Comparison of ENCODE assay signal across 13 cellular contexts in the genomic region with DNA sequence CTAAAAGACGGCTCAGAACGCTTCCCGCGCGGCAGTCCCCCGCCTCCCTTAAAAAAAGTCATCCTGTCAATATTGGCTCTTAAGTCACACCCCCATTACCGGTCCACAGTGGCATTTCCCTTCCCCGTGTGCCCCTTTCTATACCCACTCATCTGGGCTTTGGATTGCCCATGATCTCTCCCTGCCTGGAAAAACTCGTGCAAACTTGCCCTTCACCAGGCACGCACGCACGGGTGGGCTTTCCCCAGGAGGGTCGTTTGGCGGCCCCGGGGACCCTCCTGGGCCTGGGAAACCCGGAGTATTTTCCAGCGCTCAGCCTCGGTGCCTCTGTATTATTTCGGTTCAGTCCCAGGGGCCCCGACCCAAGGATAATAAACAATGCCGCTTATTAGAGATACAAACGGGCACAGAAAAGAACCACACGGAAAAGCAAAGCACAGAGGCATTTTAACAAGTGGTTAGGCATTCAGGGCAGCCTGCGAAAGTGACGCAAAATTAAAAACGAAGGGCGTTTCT. TPM values are rescaled to one million over a fixed set of nuclear protein-coding genes. Genes with fewer than 3 reads are reported as not detected.
A peak's percentile ranks its signal among the peaks of the same experiment; 100 is the strongest.
DNase-seq lines count a peak whose midpoint lies in the region; ATAC-seq and TF ChIP-seq lines count a peak whose summit lies in the region.
"Had no signal": no experiment of that assay in that cellular context is flagged by ENCODE, and none has a peak within 500 bp of the region (broad histone marks: within the 10 kb centered on the region; RNA-seq: fewer than 3 reads in every experiment).

No MANE protein-coding gene starts in this region.

- in situ Hi-C loops in IMR-90 (cut with MboI; ENCODE audit: low sequenced_read_pairs) = loop anchor here (10.0 kb wide), 2 partner anchors 925 to 1315 kb away; no protein-coding TSS in a partner anchor

- H3K4me3 ChIP-seq in IMR-90 (ENCODE audit: insufficient read depth, low read depth, low read length) (no peak overlapping the region), stomach (peak overlapping the region; percentile 37 to 65 (median 48))
- no peak overlapping the region for H3K4me3 ChIP-seq in effector memory CD4-positive, alpha-beta T cell (ENCODE audit: insufficient read depth, low read depth, low read length, poor library complexity, severe bottlenecking)

- no peak for ATAC-seq in IMR-90 (ENCODE audit: low read depth)
- no peak for ATAC-seq in HG02571 (IDR thresholded peaks at IDR 0.05; ENCODE audit: unreplicated experiment)

- H3K9me3 Mint-ChIP-seq in activated T-helper 1 cell treated with anti-CD3 and anti-CD28 coated beads, Interleukin-12 subunit alpha, Interleukin-12 subunit beta, Interleukin-2, Interleukin-4 antibody, amounts not matched to agents 30 ng/mL and 10 ng/mL and 1 ng/mL, durations not matched to agents 14 hours and 24 hours and 36 hours = no peaks in the 10 kb centered on the region
- H3K9me3 Mint-ChIP-seq: nephron had no signal

- H4K20me1 ChIP-seq in IMR-90 (ENCODE audit: insufficient read depth, low read length) = peaks cover 11% of the 10 kb centered on the region; the same call in 1 of the 2 replicates

- intact Hi-C loops in IMR-90 (cut with micrococcal nuclease) (loop anchor here (5.0 to 10.0 kb wide), 5 partner anchors 72 to 1315 kb away; no protein-coding TSS in a partner anchor), stomach (cut with DNase I; ENCODE audit: low total_unique reads) (loop anchor here (5.0 kb wide), 1 partner anchor 918 kb away; no protein-coding TSS in a partner anchor)
- intact Hi-C loops in activated T-helper 1 cell treated with anti-CD3 and anti-CD28 coated beads, Interleukin-12 subunit alpha, Interleukin-12 subunit beta, Interleukin-2, Interleukin-4 antibody, amounts not matched to agents 30 ng/mL and 10 ng/mL and 1 ng/mL, durations not matched to agents 14 hours and 24 hours and 36 hours (cut with micrococcal nuclease) = loop anchor here (2.0 to 5.0 kb wide), 3 partner anchors 27 to 998 kb away; no protein-coding TSS in a partner anchor

- TF ChIP-seq CTCF in IMR-90 (conservative IDR thresholded peaks at IDR 0.05; ENCODE audit: low read depth, low read length) (no peak), stomach (IDR thresholded peaks at IDR 0.05) (no peak)

- TF ChIP-seq EP300 in stomach (IDR thresholded peaks at IDR 0.05) = no peak

- no peak overlapping the region for H3K4me2 ChIP-seq in IMR-90 (ENCODE audit: low read depth, low read length)

- H3K79me1 ChIP-seq in IMR-90 (ENCODE audit: low read depth in 1 of 2, low read length in 2 of 2) = no peaks in the 10 kb centered on the region

- H3K4me1 Mint-ChIP-seq in activated T-helper 1 cell treated with anti-CD3 and anti-CD28 coated beads, Interleukin-12 subunit alpha, Interleukin-12 subunit beta, Interleukin-2, Interleukin-4 antibody, amounts not matched to agents 30 ng/mL and 10 ng/mL and 1 ng/mL, durations not matched to agents 14 hours and 24 hours and 36 hours (ENCODE audit: low read depth) = peaks cover 7% of the 10 kb centered on the region

- no peak overlapping the region for H2BK120ac ChIP-seq in IMR-90 (ENCODE audit: low read depth, low read length)

- no peaks in the 10 kb centered on the region; the same call in 1 of the 2 replicates for H3K9me1 ChIP-seq in IMR-90 (ENCODE audit: insufficient read depth, low read length)

- POLR2A ChIA-PET in IMR-90 (lab: Charles Lee; ENCODE audit: unreplicated experiment) = no interaction called here

- WGBS in IMR-90 (ENCODE audit: extremely low coverage in 2 of 2, insufficient read length in 1 of 2), 2 experiments = 21% methylated on average over 8 of the region's 27 CpGs; no CpG with 5 or more reads in 1 of the 2 experiments
- WGBS in stomach, 5 donors = 23 to 34% (median 27%) methylated on average over 27 of the region's 27 CpGs

- TF ChIP-seq POLR2A in IMR-90 (IDR thresholded peaks at IDR 0.05; ENCODE audit: low read depth, low read length) (no peak), stomach (IDR thresholded peaks at IDR 0.05) (no peak)

- H3K4me3 Mint-ChIP-seq in activated T-helper 1 cell treated with anti-CD3 and anti-CD28 coated beads, Interleukin-12 subunit alpha, Interleukin-12 subunit beta, Interleukin-2, Interleukin-4 antibody, amounts not matched to agents 30 ng/mL and 10 ng/mL and 1 ng/mL, durations not matched to agents 14 hours and 24 hours and 36 hours = no peak overlapping the region
- H3K4me3 Mint-ChIP-seq: nephron had no signal

- H3K9me3 ChIP-seq in IMR-90 (ENCODE audit: control insufficient read depth, insufficient read depth, low read length) (peaks cover 8% of the 10 kb centered on the region; the same call in 1 of the 2 replicates), stomach (no peaks in the 10 kb centered on the region)
- no peaks in the 10 kb centered on the region for H3K9me3 ChIP-seq in effector memory CD4-positive, alpha-beta T cell (ENCODE audit: control insufficient read depth, low read length)
- H3K9me3 ChIP-seq: testis had no signal

- no peak overlapping the region for H2BK5ac ChIP-seq in IMR-90 (ENCODE audit: low read depth, low read length, poor library complexity, severe bottlenecking)

- DNase-seq in IMR-90 (no peak), cerebellum (ENCODE audit: low spot score) (peak; percentile 35), stomach (no peak)
- DNase-seq in effector memory CD4-positive, alpha-beta T cell = no peak
- no peak for DNase-seq in effector CD8-positive, alpha-beta T cell (lab: John Stamatoyannopoulos, UW)
- DNase-seq in activated T-helper 1 cell treated with anti-CD3 and anti-CD28 coated beads, Interleukin-12 subunit alpha, Interleukin-12 subunit beta, Interleukin-2, Interleukin-4 antibody, amounts not matched to agents 30 ng/mL and 10 ng/mL and 1 ng/mL, durations not matched to agents 14 hours and 24 hours and 36 hours (ENCODE audit: low spot score) = no peak
- DNase-seq: MV-4-11; NCI-H748 treated with DMSO at 0.1 percent for 48 hours; stimulated activated CD4-positive, alpha-beta T cell treated with anti-CD3 and anti-CD28 coated beads, Interleukin-4, amount 100 ng/mL, for 24 hours; testis had no signal

- CTCF ChIA-PET in IMR-90 (lab: Yijun Ruan, JAX) = no interaction called here

- peak overlapping the region; percentile 10 for H2AFZ ChIP-seq in IMR-90 (replicated peaks; ENCODE audit: low read length, poor library complexity)

- H4K8ac ChIP-seq in IMR-90 (ENCODE audit: low read depth in 2 of 2, low read length in 2 of 2) = no peak overlapping the region

- H4K91ac ChIP-seq in IMR-90 (ENCODE audit: insufficient read depth, low read depth, low read length) = no peak overlapping the region

- H3K27me3 ChIP-seq in IMR-90 (ENCODE audit: control insufficient read depth, insufficient read depth, low read length) = peaks cover 93% of the 10 kb centered on the region
- H3K27me3 ChIP-seq in layer of hippocampus (ENCODE audit: control insufficient read depth, insufficient read depth, low read length) = no peaks in the 10 kb centered on the region
- H3K27me3 ChIP-seq in stomach = peaks cover 12 to 66% (median 61%) of the 10 kb centered on the region in 3 donors
- peaks cover 26% of the 10 kb centered on the region for H3K27me3 ChIP-seq in effector memory CD4-positive, alpha-beta T cell (replicated peaks; ENCODE audit: control insufficient read depth, insufficient read depth, low read length, poor library complexity, severe bottlenecking)
- H3K27me3 ChIP-seq: testis had no signal

- H3K36me3 ChIP-seq in IMR-90 (ENCODE audit: control insufficient read depth, insufficient read depth, low read length) (no peaks in the 10 kb centered on the region), stomach (no peaks in the 10 kb centered on the region)
- no peaks in the 10 kb centered on the region for H3K36me3 ChIP-seq in effector memory CD4-positive, alpha-beta T cell (ENCODE audit: control insufficient read depth, insufficient read depth, low read length)

- no peak overlapping the region for H3K27ac ChIP-seq in IMR-90 (ENCODE audit: insufficient read depth, low read length)
- peak overlapping the region; percentile 40 for H3K27ac ChIP-seq in layer of hippocampus (ENCODE audit: low read depth, low read length)
- H3K27ac ChIP-seq in stomach = peak overlapping the region in 4 of 5 donors; percentile 27 to 78 (median 66)
- no peak overlapping the region for H3K27ac ChIP-seq in effector memory CD4-positive, alpha-beta T cell (ENCODE audit: insufficient read depth, low read length, poor library complexity, severe bottlenecking)
- H3K27ac ChIP-seq: testis had no signal

- no peak overlapping the region for H3K4ac ChIP-seq in IMR-90 (ENCODE audit: low read depth, low read length)

- H2AK5ac ChIP-seq in IMR-90 (ENCODE audit: low read depth, low read length) = no peak overlapping the region

- no peak overlapping the region for H3K9ac ChIP-seq in IMR-90 (ENCODE audit: low read depth, low read length)

- no peak overlapping the region for H2BK15ac ChIP-seq in IMR-90 (ENCODE audit: low read depth, low read length)

- no peak overlapping the region for H4K5ac ChIP-seq in IMR-90 (ENCODE audit: low read depth, low read length)

- H3K4me1 ChIP-seq in IMR-90 (ENCODE audit: control insufficient read depth, insufficient read depth, low read length) = peaks cover 2% of the 10 kb centered on the region; the same call in 1 of the 2 replicates
- peaks cover 29 to 72% (median 62%) of the 10 kb centered on the region in 4 donors for H3K4me1 ChIP-seq in stomach
- H3K4me1 ChIP-seq in effector memory CD4-positive, alpha-beta T cell (ENCODE audit: control insufficient read depth, insufficient read depth, low read length, poor library complexity, severe bottlenecking) = no peaks in the 10 kb centered on the region

- no peak overlapping the region for H3K14ac ChIP-seq in IMR-90 (replicated peaks; ENCODE audit: low read depth, low read length)

- H3K23ac ChIP-seq in IMR-90 (ENCODE audit: low read depth, low read length) = no peak overlapping the region

- no peak overlapping the region for H2AK9ac ChIP-seq in IMR-90 (replicated peaks; ENCODE audit: low read depth, low read length, poor library complexity)

- H3K27ac Mint-ChIP-seq in activated T-helper 1 cell treated with anti-CD3 and anti-CD28 coated beads, Interleukin-12 subunit alpha, Interleukin-12 subunit beta, Interleukin-2, Interleukin-4 antibody, amounts not matched to agents 30 ng/mL and 10 ng/mL and 1 ng/mL, durations not matched to agents 14 hours and 24 hours and 36 hours = no peak overlapping the region
- H3K27ac Mint-ChIP-seq: nephron had no signal

- H3K27me3 Mint-ChIP-seq in activated T-helper 1 cell treated with anti-CD3 and anti-CD28 coated beads, Interleukin-12 subunit alpha, Interleukin-12 subunit beta, Interleukin-2, Interleukin-4 antibody, amounts not matched to agents 30 ng/mL and 10 ng/mL and 1 ng/mL, durations not matched to agents 14 hours and 24 hours and 36 hours (ENCODE audit: insufficient read depth) = peaks cover 53% of the 10 kb centered on the region

- H3K18ac ChIP-seq in IMR-90 (ENCODE audit: low read depth, low read length) = no peak overlapping the region

- TF ChIP-seq RAD21 in IMR-90 (IDR thresholded peaks at IDR 0.05; ENCODE audit: low read length) = no peak

- H3K36me3 Mint-ChIP-seq in activated T-helper 1 cell treated with anti-CD3 and anti-CD28 coated beads, Interleukin-12 subunit alpha, Interleukin-12 subunit beta, Interleukin-2, Interleukin-4 antibody, amounts not matched to agents 30 ng/mL and 10 ng/mL and 1 ng/mL, durations not matched to agents 14 hours and 24 hours and 36 hours (ENCODE audit: low read depth) = no peaks in the 10 kb centered on the region

- H3K56ac ChIP-seq in IMR-90 (ENCODE audit: extremely low read depth, insufficient read depth, low read length) = no peak overlapping the region

- no TSS peak for BruUV-seq in IMR-90 (replicated peaks; lab: Mats Ljungman, UMichigan)

- no peak overlapping the region for H2BK20ac ChIP-seq in IMR-90 (ENCODE audit: low read depth, low read length)

- dilution Hi-C loops in IMR-90 (cut with HindIII; ENCODE audit: low sequenced_read_pairs, unreplicated experiment) = no loop called here

RNA-seq across cellular contexts. Expression of a gene that starts 35.9 kb away (rescaled TPM):
- 2.0 and 2.2 TPM in 2 replicates for total RNA-seq in IMR-90 (2012; rRNA removed)
- 1.2 and 1.4 TPM in 2 replicates for polyA plus RNA-seq in IMR-90 (2012; rRNA removed)
- 0.55 and 0.99 TPM in 2 replicates for polyA plus RNA-seq in IMR-90 (2012; cell fraction: cytosol; rRNA removed)
- polyA plus RNA-seq in IMR-90 (2012; cell fraction: nucleus; rRNA removed; ENCODE audit: low replicate concordance) = 0.38 and 2.1 TPM in 2 replicates
- total RNA-seq in cerebellum = 236 TPM
- total RNA-seq in stomach = 100 to 1,000 TPM in 4 of 5 donors, 10 to 100 TPM in 1; 30.1 to 624 (median 148) TPM
- 1 to 10 TPM; 6.7 to 9.4 (median 7.7) TPM for polyA plus RNA-seq in stomach
- total RNA-seq in activated T-helper 1 cell treated with anti-CD3 and anti-CD28 coated beads, Interleukin-12 subunit alpha, Interleukin-12 subunit beta, Interleukin-2, Interleukin-4 antibody, amounts not matched to agents 30 ng/mL and 10 ng/mL and 1 ng/mL, durations not matched to agents 14 hours and 24 hours and 36 hours = not detected in 2 replicates

Comparison
In these comparisons a context has a peak if more than half of its experiments do, and no peak if none do; other contexts are left out.
1. H3K27ac ChIP-seq: peak in layer of hippocampus (single experiment) and stomach (4 of 5); none in IMR-90 (single experiment) and effector memory CD4-positive, alpha-beta T cell (single experiment).
2. H3K4me3 ChIP-seq: peak in stomach (4 of 4); none in IMR-90 (single experiment) and effector memory CD4-positive, alpha-beta T cell (single experiment).